15 cellular contexts compared by ENCODE assay signal in the genomic region with DNA sequence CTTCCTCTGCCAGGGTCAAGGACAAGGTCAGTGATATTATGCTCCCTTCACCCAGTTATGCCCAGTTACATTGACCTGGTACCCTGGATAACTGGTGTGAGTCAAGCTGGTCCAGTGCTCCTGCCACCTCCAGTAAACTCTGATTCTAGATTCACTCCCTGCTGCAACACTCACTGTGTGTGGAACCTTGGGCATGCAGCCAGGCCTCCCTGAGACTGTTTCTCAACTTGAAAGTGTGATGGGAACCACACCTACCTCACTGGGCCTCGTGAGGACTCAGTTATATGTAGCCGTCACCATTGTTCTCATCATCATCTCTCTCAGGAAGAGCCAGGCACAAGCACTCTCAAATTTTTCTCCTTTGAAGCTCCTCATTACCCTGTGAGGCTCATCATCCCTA. TPM values are rescaled to one million over a fixed set of nuclear protein-coding genes. Genes with fewer than 3 reads are reported as not detected.
DNase-seq lines count a peak whose midpoint lies in the region; ATAC-seq, FAIRE-seq and TF ChIP-seq lines count a peak whose summit lies in the region.
"Had no signal": no experiment of that assay in that cellular context is flagged by ENCODE, and none has a peak within 500 bp of the region (broad histone marks: within the 10 kb centered on the region; RNA-seq: fewer than 3 reads in every experiment).

No MANE protein-coding gene starts in this region.

- H3K27ac ChIP-seq in CD4-positive, CD25-positive, alpha-beta regulatory T cell (ENCODE audit: insufficient read depth, low read length, poor library complexity, severe bottlenecking), result no peak overlapping the region
- H3K27ac ChIP-seq in KOPT-K1 (ENCODE audit: low read depth, low read length, poor library complexity, severe bottlenecking) (peak overlapping the region; percentile 12), adrenal gland (peak overlapping the region in 2 of 5 donors; percentile 6 to 57), A673 (ENCODE audit: low read depth, low read length, poor library complexity, severe bottlenecking) (no peak overlapping the region)

- intact Hi-C loops in adrenal gland (cut with DNase I), result no loop called here
- intact Hi-C loops in natural killer cell (cut with micrococcal nuclease), result loop anchor here (1.0 to 10.0 kb wide), 2 partner anchors 413 to 482 kb away; partner anchors contain the start of gene ZNF138
- intact Hi-C loops in A673 (cut with micrococcal nuclease; ENCODE audit: unreplicated experiment), result no loop called here

- no peak overlapping the region for H3K4me3 ChIP-seq in CD4-positive, CD25-positive, alpha-beta regulatory T cell (ENCODE audit: low read depth, low read length)
- H3K4me3 ChIP-seq in adrenal gland (no peak overlapping the region), A673 (ENCODE audit: low read depth, low read length, poor library complexity, severe bottlenecking) (no peak overlapping the region)

- H3K4me1 Mint-ChIP-seq in CD4-positive, CD25-positive, alpha-beta regulatory T cell, result peaks cover 14 to 48% (median 36%) of the 10 kb centered on the region in 4 donors
- peaks cover 26 to 36% of the 10 kb centered on the region in 2 donors for H3K4me1 Mint-ChIP-seq in natural killer cell

- TF ChIP-seq CTCF in adrenal gland (IDR thresholded peaks at IDR 0.05) (no peak), natural killer cell (IDR thresholded peaks at IDR 0.05) (no peak), A673 (conservative IDR thresholded peaks at IDR 0.05; ENCODE audit: low read depth, low read length) (no peak)

- peaks cover 12% of the 10 kb centered on the region for H3K36me3 Mint-ChIP-seq in CD4-positive, CD25-positive, alpha-beta regulatory T cell
- H3K36me3 Mint-ChIP-seq in natural killer cell, result no peaks in the 10 kb centered on the region

- DNase-seq in CD4-positive, CD25-positive, alpha-beta regulatory T cell, result no peak
- DNase-seq in adrenal gland (peak in 6 of 7 donors; percentile 23 to 65 (median 44)), natural killer cell (no peak), HTR-8/SVneo (ENCODE audit: insufficient read length, low spot score) (no peak), A673 (ENCODE audit: low spot score) (no peak), NCI-H345 (lab: John Stamatoyannopoulos, UW) (no peak)
- DNase-seq: COR-L47, left lung, NCI-H1105, NCI-H446, PC-3, T-helper 1 cell, uterus had no signal

- no peak for ATAC-seq in CD4-positive, CD25-positive, alpha-beta regulatory T cell (ENCODE audit: low read depth in 2 of 2)
- ATAC-seq in natural killer cell, result no peak

- peak overlapping the region in 2 of 4 donors; percentile 28 to 85 for H3K4me3 Mint-ChIP-seq in CD4-positive, CD25-positive, alpha-beta regulatory T cell
- H3K4me3 Mint-ChIP-seq in natural killer cell, result no peak overlapping the region

- no peaks in the 10 kb centered on the region for H3K27me3 ChIP-seq in CD4-positive, CD25-positive, alpha-beta regulatory T cell (ENCODE audit: control insufficient read depth, insufficient read depth, low read length)
- H3K27me3 ChIP-seq in adrenal gland (no peaks in the 10 kb centered on the region), A673 (replicated peaks; ENCODE audit: insufficient read depth, low read depth, low read length, poor library complexity) (no peaks in the 10 kb centered on the region)
- H3K27me3 ChIP-seq: left lung, uterus had no signal

- no peaks in the 10 kb centered on the region for H3K27me3 Mint-ChIP-seq in CD4-positive, CD25-positive, alpha-beta regulatory T cell
- H3K27me3 Mint-ChIP-seq in natural killer cell (ENCODE audit: low read depth in 2 of 2), result no peaks in the 10 kb centered on the region

- H3K9me3 Mint-ChIP-seq in CD4-positive, CD25-positive, alpha-beta regulatory T cell, result peaks cover 0 to 3% (median 0%) of the 10 kb centered on the region in 7 donors
- H3K9me3 Mint-ChIP-seq in natural killer cell, result no peaks in the 10 kb centered on the region

- CTCF ChIA-PET in A673 (lab: Charles Lee), result no interaction called here

- 13 to 70% (median 31%) methylated on average over 2 of the region's 2 CpGs for WGBS in adrenal gland, 4 donors

- H3K27ac Mint-ChIP-seq in CD4-positive, CD25-positive, alpha-beta regulatory T cell, result peak overlapping the region; percentile 86 to 98 (median 98)
- H3K27ac Mint-ChIP-seq in natural killer cell, result peak overlapping the region; percentile 91 to 92

- H3K4me1 ChIP-seq in CD4-positive, CD25-positive, alpha-beta regulatory T cell (ENCODE audit: control insufficient read depth, insufficient read depth, low read length, poor library complexity, severe bottlenecking), result peaks cover 21% of the 10 kb centered on the region
- peaks cover 11 to 20% of the 10 kb centered on the region in 2 donors for H3K4me1 ChIP-seq in adrenal gland (replicated peaks in 1 of 2)
- H3K4me1 ChIP-seq in A673 (ENCODE audit: insufficient read depth, low read length, poor library complexity, severe bottlenecking), result no peaks in the 10 kb centered on the region

- H3K9me3 ChIP-seq in CD4-positive, CD25-positive, alpha-beta regulatory T cell (ENCODE audit: control insufficient read depth in 2 of 2, low read length in 2 of 2), result peaks cover 0 to 3% of the 10 kb centered on the region in 2 experiments
- H3K9me3 ChIP-seq in KOPT-K1 (ENCODE audit: insufficient read depth, low read length, poor library complexity, severe bottlenecking) (peaks cover 26% of the 10 kb centered on the region), adrenal gland (replicated peaks in 1 of 3) (no peaks in the 10 kb centered on the region), A673 (ENCODE audit: low read depth, low read length, poor library complexity, severe bottlenecking) (peaks cover 45% of the 10 kb centered on the region)
- H3K9me3 ChIP-seq: uterus had no signal

- POLR2A ChIA-PET in A673 (lab: Charles Lee; ENCODE audit: low non-redundant PET), result no interaction called here

- no peak for FAIRE-seq in HTR-8/SVneo (lab: Jason Lieb, UNC)

- no peaks in the 10 kb centered on the region for H3K36me3 ChIP-seq in CD4-positive, CD25-positive, alpha-beta regulatory T cell (ENCODE audit: control insufficient read depth, insufficient read depth, low read length)
- H3K36me3 ChIP-seq in KOPT-K1 (ENCODE audit: insufficient read depth, low read length), result peaks cover 25% of the 10 kb centered on the region; the same call in 1 of the 2 replicates
- H3K36me3 ChIP-seq in adrenal gland (replicated peaks in 1 of 2), result no peaks in the 10 kb centered on the region
- no peaks in the 10 kb centered on the region for H3K36me3 ChIP-seq in A673 (ENCODE audit: insufficient read depth, low read length, poor library complexity, severe bottlenecking)
- H3K36me3 ChIP-seq: uterus had no signal

- BruUV-seq in A673 (replicated peaks; lab: Mats Ljungman, UMichigan), result no TSS peak

- TF ChIP-seq POLR2A in adrenal gland (IDR thresholded peaks at IDR 0.05), result no peak

RNA-seq across cellular contexts. Expression of gene ZNF736, which starts 0.9 kb away (rescaled TPM):
- total RNA-seq in CD4-positive, CD25-positive, alpha-beta regulatory T cell, result 20.9 TPM
- polyA plus RNA-seq in CD4-positive, CD25-positive, alpha-beta regulatory T cell, result 1 to 10 TPM; 1.1 to 2.8 (median 2.2) TPM
- total RNA-seq in adrenal gland (10 to 100 TPM in 6 of 8 donors, 1 to 10 TPM in 2; 6.6 to 25.5 (median 13.8) TPM), natural killer cell (10 to 100 TPM; 19.6 to 26.6 (median 22.7) TPM), A673 (2021) (1.8 and 3.2 TPM in 2 replicates)
- 1 to 10 TPM; 4.1 to 8.8 (median 4.4) TPM for polyA plus RNA-seq in adrenal gland
- total RNA-seq: chondrocyte had no signal

Comparison
In these comparisons a context has a peak if more than half of its experiments do, and no peak if none do; other contexts are left out.
1. DNase-seq: peak in adrenal gland (6 of 7); none in CD4-positive, CD25-positive, alpha-beta regulatory T cell (0 of 3), natural killer cell (single experiment), HTR-8/SVneo (single experiment), A673 (single experiment) and NCI-H345 (single experiment).